In genomic region chr6:138428943-138429616, GRCh38 we compare ENCODE assay signal across 9 cellular contexts. TPM values are rescaled to one million over a fixed set of nuclear protein-coding genes. Genes with fewer than 3 reads are reported as not detected.
DNase-seq lines count a peak whose midpoint lies in the region; ATAC-seq and TF ChIP-seq lines count a peak whose summit lies in the region.
"Had no signal": no experiment of that assay in that cellular context is flagged by ENCODE, and none has a peak within 500 bp of the region (broad histone marks: within the 10 kb centered on the region; RNA-seq: fewer than 3 reads in every experiment).

No MANE protein-coding gene starts in this region.

- ATAC-seq in activated naive CD8-positive, alpha-beta T cell treated with anti-CD3 and anti-CD28 coated beads, Interleukin-2, amount 10 ng/mL, durations not matched to agents 7 days and 5 days (ENCODE audit: low read depth): peak; percentile 54
- no peak for ATAC-seq in activated naive CD8-positive, alpha-beta T cell treated with anti-CD3 and anti-CD28 coated beads, Interleukin-2, amount 50 U/mL, for 24 hours
- ATAC-seq in activated T-helper 17 cell treated with anti-CD3 and anti-CD28 coated beads, Interleukin-2, amount 50 U/mL, for 72 hours (replicated peaks): peak; percentile 32
- peak; percentile 32 to 40 for ATAC-seq in left cardiac atrium
- no peak for ATAC-seq in GM19351 (IDR thresholded peaks at IDR 0.05; ENCODE audit: unreplicated experiment)

- peaks cover 0 to 21% (median 15%) of the 10 kb centered on the region in 4 donors for H3K4me1 ChIP-seq in sigmoid colon

- 15 to 37% methylated on average over 8 of the region's 8 CpGs for WGBS in sigmoid colon, 2 donors

- H3K36me3 Mint-ChIP-seq in activated naive CD8-positive, alpha-beta T cell treated with anti-CD3 and anti-CD28 coated beads, Interleukin-2, amount 10 ng/mL, durations not matched to agents 7 days and 5 days: no peaks in the 10 kb centered on the region
- no peaks in the 10 kb centered on the region for H3K36me3 Mint-ChIP-seq in activated naive CD8-positive, alpha-beta T cell treated with anti-CD3 and anti-CD28 coated beads, Interleukin-2, amount 50 U/mL, for 24 hours (ENCODE audit: low read depth)
- no peaks in the 10 kb centered on the region for H3K36me3 Mint-ChIP-seq in activated T-helper 17 cell treated with anti-CD3 and anti-CD28 coated beads, Interleukin-2, amount 50 U/mL, for 72 hours (ENCODE audit: low read depth)
- H3K36me3 Mint-ChIP-seq in activated T-helper 1 cell treated with anti-CD3 and anti-CD28 coated beads, Interleukin-12 subunit alpha, Interleukin-12 subunit beta, Interleukin-2, Interleukin-4 antibody, amounts not matched to agents 30 ng/mL and 10 ng/mL and 1 ng/mL, durations not matched to agents 14 hours and 24 hours and 36 hours (ENCODE audit: low read depth): no peaks in the 10 kb centered on the region

- H3K9me3 ChIP-seq in sigmoid colon: no peaks in the 10 kb centered on the region

- H3K9me3 Mint-ChIP-seq in activated naive CD8-positive, alpha-beta T cell treated with anti-CD3 and anti-CD28 coated beads, Interleukin-2, amount 10 ng/mL, durations not matched to agents 7 days and 5 days: no peaks in the 10 kb centered on the region
- no peaks in the 10 kb centered on the region for H3K9me3 Mint-ChIP-seq in activated naive CD8-positive, alpha-beta T cell treated with anti-CD3 and anti-CD28 coated beads, Interleukin-2, amount 50 U/mL, for 24 hours
- H3K9me3 Mint-ChIP-seq in activated T-helper 17 cell treated with anti-CD3 and anti-CD28 coated beads, Interleukin-2, amount 50 U/mL, for 72 hours: no peaks in the 10 kb centered on the region
- H3K9me3 Mint-ChIP-seq in activated T-helper 1 cell treated with anti-CD3 and anti-CD28 coated beads, Interleukin-12 subunit alpha, Interleukin-12 subunit beta, Interleukin-2, Interleukin-4 antibody, amounts not matched to agents 30 ng/mL and 10 ng/mL and 1 ng/mL, durations not matched to agents 14 hours and 24 hours and 36 hours: no peaks in the 10 kb centered on the region
- H3K9me3 Mint-ChIP-seq: stimulated activated naive CD8-positive, alpha-beta T cell treated with anti-CD3 and anti-CD28 coated beads, Interleukin-15, Interleukin-2, amounts not matched to agents 100 ng/mL and 50 ng/mL, for 24 hours had no signal

- peaks cover 3% of the 10 kb centered on the region for H3K27me3 Mint-ChIP-seq in activated naive CD8-positive, alpha-beta T cell treated with anti-CD3 and anti-CD28 coated beads, Interleukin-2, amount 10 ng/mL, durations not matched to agents 7 days and 5 days
- peaks cover 2% of the 10 kb centered on the region for H3K27me3 Mint-ChIP-seq in activated naive CD8-positive, alpha-beta T cell treated with anti-CD3 and anti-CD28 coated beads, Interleukin-2, amount 50 U/mL, for 24 hours
- H3K27me3 Mint-ChIP-seq in activated T-helper 17 cell treated with anti-CD3 and anti-CD28 coated beads, Interleukin-2, amount 50 U/mL, for 72 hours: peaks cover 3% of the 10 kb centered on the region
- H3K27me3 Mint-ChIP-seq in activated T-helper 1 cell treated with anti-CD3 and anti-CD28 coated beads, Interleukin-12 subunit alpha, Interleukin-12 subunit beta, Interleukin-2, Interleukin-4 antibody, amounts not matched to agents 30 ng/mL and 10 ng/mL and 1 ng/mL, durations not matched to agents 14 hours and 24 hours and 36 hours (ENCODE audit: insufficient read depth): peaks cover 1% of the 10 kb centered on the region
- H3K27me3 Mint-ChIP-seq: stimulated activated naive CD8-positive, alpha-beta T cell treated with anti-CD3 and anti-CD28 coated beads, Interleukin-15, Interleukin-2, amounts not matched to agents 100 ng/mL and 50 ng/mL, for 24 hours had no signal

- peak overlapping the region in 3 of 4 donors; percentile 0 to 18 (median 13) for H3K4me3 ChIP-seq in sigmoid colon

- H3K27ac ChIP-seq in sigmoid colon: peak overlapping the region in 3 of 4 donors; percentile 39 to 51 (median 47)

- TF ChIP-seq EP300 in sigmoid colon (IDR thresholded peaks at IDR 0.05): no peak

- H3K36me3 ChIP-seq in sigmoid colon: peaks cover 0 to 4% (median 1%) of the 10 kb centered on the region in 4 donors

- intact Hi-C loops in left cardiac atrium (cut with DNase I) (loop anchor here (5.0 to 10.0 kb wide), 3 partner anchors 78 to 338 kb away; no protein-coding TSS in a partner anchor), sigmoid colon (cut with DNase I) (loop anchor here (1.0 to 2.0 kb wide), 3 partner anchors 80 to 312 kb away; no protein-coding TSS in a partner anchor)
- intact Hi-C loops in activated T-helper 1 cell treated with anti-CD3 and anti-CD28 coated beads, Interleukin-12 subunit alpha, Interleukin-12 subunit beta, Interleukin-2, Interleukin-4 antibody, amounts not matched to agents 30 ng/mL and 10 ng/mL and 1 ng/mL, durations not matched to agents 14 hours and 24 hours and 36 hours (cut with micrococcal nuclease): loop anchor here (1.0 to 2.0 kb wide), 5 partner anchors 80 to 336 kb away; no protein-coding TSS in a partner anchor

- H3K4me1 Mint-ChIP-seq in activated naive CD8-positive, alpha-beta T cell treated with anti-CD3 and anti-CD28 coated beads, Interleukin-2, amount 10 ng/mL, durations not matched to agents 7 days and 5 days: no peaks in the 10 kb centered on the region
- H3K4me1 Mint-ChIP-seq in activated naive CD8-positive, alpha-beta T cell treated with anti-CD3 and anti-CD28 coated beads, Interleukin-2, amount 50 U/mL, for 24 hours: no peaks in the 10 kb centered on the region
- H3K4me1 Mint-ChIP-seq in activated T-helper 17 cell treated with anti-CD3 and anti-CD28 coated beads, Interleukin-2, amount 50 U/mL, for 72 hours: no peaks in the 10 kb centered on the region
- peaks cover 5% of the 10 kb centered on the region for H3K4me1 Mint-ChIP-seq in activated T-helper 1 cell treated with anti-CD3 and anti-CD28 coated beads, Interleukin-12 subunit alpha, Interleukin-12 subunit beta, Interleukin-2, Interleukin-4 antibody, amounts not matched to agents 30 ng/mL and 10 ng/mL and 1 ng/mL, durations not matched to agents 14 hours and 24 hours and 36 hours (ENCODE audit: low read depth)

- no peak for DNase-seq in activated naive CD8-positive, alpha-beta T cell treated with anti-CD3 and anti-CD28 coated beads, Interleukin-2, amount 10 ng/mL, durations not matched to agents 7 days and 5 days
- no peak for DNase-seq in activated naive CD8-positive, alpha-beta T cell treated with anti-CD3 and anti-CD28 coated beads, Interleukin-2, amount 50 U/mL, for 24 hours
- DNase-seq in NCI-H146 (lab: John Stamatoyannopoulos, UW) (peak; percentile 66), left cardiac atrium (no peak), sigmoid colon (no peak)
- no peak for DNase-seq in activated T-helper 1 cell treated with anti-CD3 and anti-CD28 coated beads, Interleukin-12 subunit alpha, Interleukin-12 subunit beta, Interleukin-2, Interleukin-4 antibody, amounts not matched to agents 30 ng/mL and 10 ng/mL and 1 ng/mL, durations not matched to agents 14 hours and 24 hours and 36 hours (ENCODE audit: low spot score)

- no peak overlapping the region for H3K27ac Mint-ChIP-seq in activated naive CD8-positive, alpha-beta T cell treated with anti-CD3 and anti-CD28 coated beads, Interleukin-2, amount 10 ng/mL, durations not matched to agents 7 days and 5 days
- no peak overlapping the region for H3K27ac Mint-ChIP-seq in activated naive CD8-positive, alpha-beta T cell treated with anti-CD3 and anti-CD28 coated beads, Interleukin-2, amount 50 U/mL, for 24 hours
- no peak overlapping the region for H3K27ac Mint-ChIP-seq in activated T-helper 17 cell treated with anti-CD3 and anti-CD28 coated beads, Interleukin-2, amount 50 U/mL, for 72 hours
- H3K27ac Mint-ChIP-seq in activated T-helper 1 cell treated with anti-CD3 and anti-CD28 coated beads, Interleukin-12 subunit alpha, Interleukin-12 subunit beta, Interleukin-2, Interleukin-4 antibody, amounts not matched to agents 30 ng/mL and 10 ng/mL and 1 ng/mL, durations not matched to agents 14 hours and 24 hours and 36 hours: no peak overlapping the region
- H3K27ac Mint-ChIP-seq: stimulated activated naive CD8-positive, alpha-beta T cell treated with anti-CD3 and anti-CD28 coated beads, Interleukin-15, Interleukin-2, amounts not matched to agents 100 ng/mL and 50 ng/mL, for 24 hours had no signal

- no peak for TF ChIP-seq POLR2A in sigmoid colon (IDR thresholded peaks at IDR 0.05)

- TF ChIP-seq CTCF in sigmoid colon (IDR thresholded peaks at IDR 0.05): peak in 3 of 4 experiments; percentile 26 to 60 (median 49)

- POLR2A ChIA-PET in activated naive CD8-positive, alpha-beta T cell treated with anti-CD3 and anti-CD28 coated beads, Interleukin-2, amount 10 ng/mL, durations not matched to agents 7 days and 5 days (lab: Charles Lee): interaction anchor here (0.6 kb wide), 1 partner anchor 89 kb away, joined by 3 read pairs; no protein-coding TSS in a partner anchor

- no peak overlapping the region for H3K4me3 Mint-ChIP-seq in activated naive CD8-positive, alpha-beta T cell treated with anti-CD3 and anti-CD28 coated beads, Interleukin-2, amount 10 ng/mL, durations not matched to agents 7 days and 5 days
- H3K4me3 Mint-ChIP-seq in activated naive CD8-positive, alpha-beta T cell treated with anti-CD3 and anti-CD28 coated beads, Interleukin-2, amount 50 U/mL, for 24 hours: no peak overlapping the region
- H3K4me3 Mint-ChIP-seq in activated T-helper 17 cell treated with anti-CD3 and anti-CD28 coated beads, Interleukin-2, amount 50 U/mL, for 72 hours: no peak overlapping the region
- H3K4me3 Mint-ChIP-seq in activated T-helper 1 cell treated with anti-CD3 and anti-CD28 coated beads, Interleukin-12 subunit alpha, Interleukin-12 subunit beta, Interleukin-2, Interleukin-4 antibody, amounts not matched to agents 30 ng/mL and 10 ng/mL and 1 ng/mL, durations not matched to agents 14 hours and 24 hours and 36 hours: no peak overlapping the region
- H3K4me3 Mint-ChIP-seq: stimulated activated naive CD8-positive, alpha-beta T cell treated with anti-CD3 and anti-CD28 coated beads, Interleukin-15, Interleukin-2, amounts not matched to agents 100 ng/mL and 50 ng/mL, for 24 hours had no signal

- no peaks in the 10 kb centered on the region for H3K27me3 ChIP-seq in sigmoid colon

RNA-seq across cellular contexts. Expression of gene HEBP2, which starts 25.1 kb away (rescaled TPM):
- total RNA-seq in activated naive CD8-positive, alpha-beta T cell treated with anti-CD3 and anti-CD28 coated beads, Interleukin-2, amount 10 ng/mL, durations not matched to agents 7 days and 5 days: 10 to 100 TPM; 42.1 to 44.2 TPM
- 10 to 100 TPM; 28.6 to 44.7 TPM for total RNA-seq in activated T-helper 17 cell treated with anti-CD3 and anti-CD28 coated beads, Interleukin-2, amount 50 U/mL, for 72 hours
- 100 to 1,000 TPM in 1 of 2 donors, 10 to 100 TPM in 1; 84.9 to 111 TPM for total RNA-seq in left cardiac atrium
- total RNA-seq in sigmoid colon: 10 to 100 TPM; 46.3 to 75.3 (median 65.5) TPM
- polyA plus RNA-seq in sigmoid colon: 10 to 100 TPM; 16.6 to 21.0 (median 19.4) TPM
- total RNA-seq in activated T-helper 1 cell treated with anti-CD3 and anti-CD28 coated beads, Interleukin-12 subunit alpha, Interleukin-12 subunit beta, Interleukin-2, Interleukin-4 antibody, amounts not matched to agents 30 ng/mL and 10 ng/mL and 1 ng/mL, durations not matched to agents 14 hours and 24 hours and 36 hours: 18.9 and 21.4 TPM in 2 replicates

RNA-seq across cellular contexts. Expression of gene SMIM28, which starts 51.4 kb away (rescaled TPM):
- total RNA-seq in activated naive CD8-positive, alpha-beta T cell treated with anti-CD3 and anti-CD28 coated beads, Interleukin-2, amount 10 ng/mL, durations not matched to agents 7 days and 5 days: not detected
- total RNA-seq in activated T-helper 17 cell treated with anti-CD3 and anti-CD28 coated beads, Interleukin-2, amount 50 U/mL, for 72 hours: not detected
- not detected for total RNA-seq in left cardiac atrium
- 1 to 10 TPM in 3 of 4 donors, under 1 TPM in 1; 0.66 to 5.3 (median 3.8) TPM for total RNA-seq in sigmoid colon
- polyA plus RNA-seq in sigmoid colon: 1 to 10 TPM in 1 of 3 donors, not detected in 2; 5.0 TPM
- total RNA-seq in activated T-helper 1 cell treated with anti-CD3 and anti-CD28 coated beads, Interleukin-12 subunit alpha, Interleukin-12 subunit beta, Interleukin-2, Interleukin-4 antibody, amounts not matched to agents 30 ng/mL and 10 ng/mL and 1 ng/mL, durations not matched to agents 14 hours and 24 hours and 36 hours: not detected in 2 replicates

Comparison
In these comparisons a context has a peak if more than half of its experiments do, and no peak if none do; other contexts are left out.
1. ATAC-seq: peak in activated naive CD8-positive, alpha-beta T cell treated with anti-CD3 and anti-CD28 coated beads, Interleukin-2, amount 10 ng/mL, durations not matched to agents 7 days and 5 days (single experiment), activated T-helper 17 cell treated with anti-CD3 and anti-CD28 coated beads, Interleukin-2, amount 50 U/mL, for 72 hours (single experiment) and left cardiac atrium (2 of 2); none in activated naive CD8-positive, alpha-beta T cell treated with anti-CD3 and anti-CD28 coated beads, Interleukin-2, amount 50 U/mL, for 24 hours (single experiment) and GM19351 (single experiment).